Comparison of ENCODE assay signal across 1 cellular context in the genomic region with DNA sequence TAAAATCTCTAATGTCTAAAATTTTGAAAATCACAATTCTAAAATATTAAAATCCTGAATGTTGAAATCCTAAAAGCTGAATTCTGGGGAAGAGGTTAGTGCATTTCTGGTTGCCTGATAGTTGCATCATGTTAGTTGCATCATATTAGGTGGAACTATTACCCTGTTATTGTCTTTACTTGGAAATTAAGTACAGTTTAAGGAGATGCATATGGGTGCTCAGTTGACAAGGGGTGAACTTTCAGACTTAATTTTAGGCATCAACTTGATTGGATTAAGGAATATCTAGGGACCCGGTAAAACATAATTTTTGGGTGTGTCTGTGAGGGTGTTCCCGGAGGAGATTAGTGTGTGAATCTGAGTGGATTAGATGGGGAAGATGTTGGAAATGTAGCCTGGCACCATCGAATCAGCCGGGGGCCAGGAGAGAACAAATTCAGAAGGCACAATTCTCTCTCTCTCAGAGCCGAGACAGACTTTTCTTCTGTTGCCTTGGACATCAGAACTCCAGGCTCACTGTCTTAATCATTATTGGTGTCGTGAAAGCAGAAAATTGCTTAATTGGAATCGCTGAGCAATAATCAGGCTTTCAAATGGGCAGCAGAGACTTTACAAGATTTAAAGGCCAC.
TF ChIP-seq lines count a peak whose summit lies in the region.

No MANE protein-coding gene starts in this region.

TF ChIP-seq in K562, 482 proteins besides CTCF, POLR2A, EP300 and RAD21 (continued from another document and continues in another):
- TF ChIP-seq, protein P1, sequence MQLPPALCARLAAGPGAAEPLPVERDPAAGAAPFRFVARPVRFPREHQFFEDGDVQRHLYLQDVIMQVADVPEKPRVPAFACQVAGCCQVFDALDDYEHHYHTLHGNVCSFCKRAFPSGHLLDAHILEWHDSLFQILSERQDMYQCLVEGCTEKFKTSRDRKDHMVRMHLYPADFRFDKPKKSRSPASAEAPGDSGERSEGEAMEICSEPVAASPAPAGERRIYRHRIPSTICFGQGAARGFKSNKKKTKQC (CRISPR knock-in tag; IDR thresholded peaks at IDR 0.05) = no peak
- TF ChIP-seq ETS2 (tag; IDR thresholded peaks at IDR 0.05; ENCODE audit: borderline replicate concordance, poor library complexity, severe bottlenecking) = no peak
- TF ChIP-seq, protein P2, sequence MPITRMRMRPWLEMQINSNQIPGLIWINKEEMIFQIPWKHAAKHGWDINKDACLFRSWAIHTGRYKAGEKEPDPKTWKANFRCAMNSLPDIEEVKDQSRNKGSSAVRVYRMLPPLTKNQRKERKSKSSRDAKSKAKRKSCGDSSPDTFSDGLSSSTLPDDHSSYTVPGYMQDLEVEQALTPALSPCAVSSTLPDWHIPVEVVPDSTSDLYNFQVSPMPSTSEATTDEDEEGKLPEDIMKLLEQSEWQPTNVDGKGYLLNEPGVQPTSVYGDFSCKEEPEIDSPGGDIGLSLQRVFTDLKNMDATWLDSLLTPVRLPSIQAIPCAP (CRISPR knock-in tag; IDR thresholded peaks at IDR 0.05; ENCODE audit: borderline replicate concordance) = no peak
- TF ChIP-seq PRPF4 (IDR thresholded peaks at IDR 0.05; ENCODE audit: insufficient read depth, low read depth, low read length, poor library complexity, severe bottlenecking) = no peak
- TF ChIP-seq, protein P3, sequence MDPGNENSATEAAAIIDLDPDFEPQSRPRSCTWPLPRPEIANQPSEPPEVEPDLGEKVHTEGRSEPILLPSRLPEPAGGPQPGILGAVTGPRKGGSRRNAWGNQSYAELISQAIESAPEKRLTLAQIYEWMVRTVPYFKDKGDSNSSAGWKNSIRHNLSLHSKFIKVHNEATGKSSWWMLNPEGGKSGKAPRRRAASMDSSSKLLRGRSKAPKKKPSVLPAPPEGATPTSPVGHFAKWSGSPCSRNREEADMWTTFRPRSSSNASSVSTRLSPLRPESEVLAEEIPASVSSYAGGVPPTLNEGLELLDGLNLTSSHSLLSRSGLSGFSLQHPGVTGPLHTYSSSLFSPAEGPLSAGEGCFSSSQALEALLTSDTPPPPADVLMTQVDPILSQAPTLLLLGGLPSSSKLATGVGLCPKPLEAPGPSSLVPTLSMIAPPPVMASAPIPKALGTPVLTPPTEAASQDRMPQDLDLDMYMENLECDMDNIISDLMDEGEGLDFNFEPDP (CRISPR knock-in tag; IDR thresholded peaks at IDR 0.05) = no peak
- TF ChIP-seq, protein P4, sequence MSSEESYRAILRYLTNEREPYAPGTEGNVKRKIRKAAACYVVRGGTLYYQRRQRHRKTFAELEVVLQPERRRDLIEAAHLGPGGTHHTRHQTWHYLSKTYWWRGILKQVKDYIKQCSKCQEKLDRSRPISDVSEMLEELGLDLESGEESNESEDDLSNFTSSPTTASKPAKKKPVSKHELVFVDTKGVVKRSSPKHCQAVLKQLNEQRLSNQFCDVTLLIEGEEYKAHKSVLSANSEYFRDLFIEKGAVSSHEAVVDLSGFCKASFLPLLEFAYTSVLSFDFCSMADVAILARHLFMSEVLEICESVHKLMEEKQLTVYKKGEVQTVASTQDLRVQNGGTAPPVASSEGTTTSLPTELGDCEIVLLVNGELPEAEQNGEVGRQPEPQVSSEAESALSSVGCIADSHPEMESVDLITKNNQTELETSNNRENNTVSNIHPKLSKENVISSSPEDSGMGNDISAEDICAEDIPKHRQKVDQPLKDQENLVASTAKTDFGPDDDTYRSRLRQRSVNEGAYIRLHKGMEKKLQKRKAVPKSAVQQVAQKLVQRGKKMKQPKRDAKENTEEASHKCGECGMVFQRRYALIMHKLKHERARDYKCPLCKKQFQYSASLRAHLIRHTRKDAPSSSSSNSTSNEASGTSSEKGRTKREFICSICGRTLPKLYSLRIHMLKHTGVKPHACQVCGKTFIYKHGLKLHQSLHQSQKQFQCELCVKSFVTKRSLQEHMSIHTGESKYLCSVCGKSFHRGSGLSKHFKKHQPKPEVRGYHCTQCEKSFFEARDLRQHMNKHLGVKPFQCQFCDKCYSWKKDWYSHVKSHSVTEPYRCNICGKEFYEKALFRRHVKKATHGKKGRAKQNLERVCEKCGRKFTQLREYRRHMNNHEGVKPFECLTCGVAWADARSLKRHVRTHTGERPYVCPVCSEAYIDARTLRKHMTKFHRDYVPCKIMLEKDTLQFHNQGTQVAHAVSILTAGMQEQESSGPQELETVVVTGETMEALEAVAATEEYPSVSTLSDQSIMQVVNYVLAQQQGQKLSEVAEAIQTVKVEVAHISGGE (CRISPR knock-in tag; IDR thresholded peaks at IDR 0.05) = no peak
- TF ChIP-seq CCAR2 (IDR thresholded peaks at IDR 0.05; ENCODE audit: low read depth, low read length) = no peak
- TF ChIP-seq, protein P5, sequence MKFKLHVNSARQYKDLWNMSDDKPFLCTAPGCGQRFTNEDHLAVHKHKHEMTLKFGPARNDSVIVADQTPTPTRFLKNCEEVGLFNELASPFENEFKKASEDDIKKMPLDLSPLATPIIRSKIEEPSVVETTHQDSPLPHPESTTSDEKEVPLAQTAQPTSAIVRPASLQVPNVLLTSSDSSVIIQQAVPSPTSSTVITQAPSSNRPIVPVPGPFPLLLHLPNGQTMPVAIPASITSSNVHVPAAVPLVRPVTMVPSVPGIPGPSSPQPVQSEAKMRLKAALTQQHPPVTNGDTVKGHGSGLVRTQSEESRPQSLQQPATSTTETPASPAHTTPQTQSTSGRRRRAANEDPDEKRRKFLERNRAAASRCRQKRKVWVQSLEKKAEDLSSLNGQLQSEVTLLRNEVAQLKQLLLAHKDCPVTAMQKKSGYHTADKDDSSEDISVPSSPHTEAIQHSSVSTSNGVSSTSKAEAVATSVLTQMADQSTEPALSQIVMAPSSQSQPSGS (CRISPR knock-in tag; IDR thresholded peaks at IDR 0.05) = no peak
- no peak for TF ChIP-seq FOXA1 (IDR thresholded peaks at IDR 0.05; ENCODE audit: borderline replicate concordance)
- TF ChIP-seq CBFA2T3 (IDR thresholded peaks at IDR 0.05) = no peak
- no peak for TF ChIP-seq KLF1 (tag; IDR thresholded peaks at IDR 0.05)
- TF ChIP-seq MIER1 (IDR thresholded peaks at IDR 0.05; ENCODE audit: low read depth) = no peak
- no peak for TF ChIP-seq XRCC3 (IDR thresholded peaks at IDR 0.05)
- TF ChIP-seq ILF3 (IDR thresholded peaks at IDR 0.05; ENCODE audit: borderline replicate concordance) = no peak
- TF ChIP-seq ZNF79 (CRISPR knock-in tag; IDR thresholded peaks at IDR 0.05; ENCODE audit: low read depth) = peak; percentile 90
- peak; percentile 78 for TF ChIP-seq JUND (IDR thresholded peaks at IDR 0.05; ENCODE audit: borderline replicate concordance, low read depth, low read length)
- TF ChIP-seq JUND (tag; IDR thresholded peaks at IDR 0.05; ENCODE audit: borderline replicate concordance, low read depth, low read length) = peak; percentile 59; the same call in 1 of the 3 replicates
- TF ChIP-seq GABPA (tag; conservative IDR thresholded peaks at IDR 0.05; ENCODE audit: low read depth) = peak; percentile 30; the same call in 1 of the 2 replicates
- TF ChIP-seq ZNF699 (CRISPR knock-in tag; IDR thresholded peaks at IDR 0.05; ENCODE audit: insufficient replicate concordance) = no peak
- TF ChIP-seq SUPT5H (IDR thresholded peaks at IDR 0.05) = no peak
- no peak for TF ChIP-seq POLR2AphosphoS5 (IDR thresholded peaks at IDR 0.05; ENCODE audit: control insufficient read depth, insufficient read depth, low read depth, low read length)
- TF ChIP-seq ZNF778 (CRISPR knock-in tag; IDR thresholded peaks at IDR 0.05) = no peak
- no peak for TF ChIP-seq TAL1 (IDR thresholded peaks at IDR 0.05)
- no peak for TF ChIP-seq RBM22 (IDR thresholded peaks at IDR 0.05; ENCODE audit: low read depth, low read length, poor library complexity, severe bottlenecking)
- no peak for TF ChIP-seq HDAC1 (IDR thresholded peaks at IDR 0.05)
- TF ChIP-seq ZKSCAN8 (CRISPR knock-in tag; IDR thresholded peaks at IDR 0.05) = peak; percentile 48; the same call in 1 of the 2 replicates
- TF ChIP-seq BCOR (IDR thresholded peaks at IDR 0.05) = no peak
- no peak for TF ChIP-seq CBX3 (IDR thresholded peaks at IDR 0.05; ENCODE audit: borderline replicate concordance in 1 of 2, low read length in 2 of 2)
- peak; percentile 59; the same call in 1 of the 2 replicates for TF ChIP-seq ZFP1 (CRISPR knock-in tag; IDR thresholded peaks at IDR 0.05)
- TF ChIP-seq MTA2 (IDR thresholded peaks at IDR 0.05; ENCODE audit: low read depth) = no peak
- TF ChIP-seq FOXM1 (IDR thresholded peaks at IDR 0.05; ENCODE audit: low read depth) = no peak
- TF ChIP-seq FOXM1 (CRISPR knock-in tag; IDR thresholded peaks at IDR 0.05; ENCODE audit: low read depth) = no peak
- TF ChIP-seq, protein P6, sequence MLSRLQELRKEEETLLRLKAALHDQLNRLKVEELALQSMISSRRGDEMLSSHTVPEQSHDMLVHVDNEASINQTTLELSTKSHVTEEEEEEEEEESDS (CRISPR knock-in tag; IDR thresholded peaks at IDR 0.05) = no peak
- no peak for TF ChIP-seq EGR1 (conservative IDR thresholded peaks at IDR 0.05)
- TF ChIP-seq CHD4 (IDR thresholded peaks at IDR 0.05; ENCODE audit: insufficient read depth, insufficient replicate concordance, low read depth, low read length, poor library complexity, severe bottlenecking) = no peak
- TF ChIP-seq DACH1 (IDR thresholded peaks at IDR 0.05; ENCODE audit: partially characterized antibody) = no peak
- no peak for TF ChIP-seq STAT5A (IDR thresholded peaks at IDR 0.05; ENCODE audit: borderline replicate concordance, low read length)
- no peak for TF ChIP-seq NBN (IDR thresholded peaks at IDR 0.05; ENCODE audit: low read depth)
- peak; percentile 82 for TF ChIP-seq BCL6 (CRISPR knock-in tag; IDR thresholded peaks at IDR 0.05)
- TF ChIP-seq, protein P7, sequence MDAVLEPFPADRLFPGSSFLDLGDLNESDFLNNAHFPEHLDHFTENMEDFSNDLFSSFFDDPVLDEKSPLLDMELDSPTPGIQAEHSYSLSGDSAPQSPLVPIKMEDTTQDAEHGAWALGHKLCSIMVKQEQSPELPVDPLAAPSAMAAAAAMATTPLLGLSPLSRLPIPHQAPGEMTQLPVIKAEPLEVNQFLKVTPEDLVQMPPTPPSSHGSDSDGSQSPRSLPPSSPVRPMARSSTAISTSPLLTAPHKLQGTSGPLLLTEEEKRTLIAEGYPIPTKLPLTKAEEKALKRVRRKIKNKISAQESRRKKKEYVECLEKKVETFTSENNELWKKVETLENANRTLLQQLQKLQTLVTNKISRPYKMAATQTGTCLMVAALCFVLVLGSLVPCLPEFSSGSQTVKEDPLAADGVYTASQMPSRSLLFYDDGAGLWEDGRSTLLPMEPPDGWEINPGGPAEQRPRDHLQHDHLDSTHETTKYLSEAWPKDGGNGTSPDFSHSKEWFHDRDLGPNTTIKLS (IDR thresholded peaks at IDR 0.05; ENCODE audit: borderline replicate concordance, low read depth) = no peak
- TF ChIP-seq ZBTB8A (IDR thresholded peaks at IDR 0.05; ENCODE audit: partially characterized antibody) = no peak
- no peak for TF ChIP-seq XRCC4 (IDR thresholded peaks at IDR 0.05; ENCODE audit: extremely low read depth, insufficient read depth, insufficient read length)
- TF ChIP-seq ZNF184 (CRISPR knock-in tag; IDR thresholded peaks at IDR 0.05) = no peak
- no peak for TF ChIP-seq CHD1 (IDR thresholded peaks at IDR 0.05; ENCODE audit: low read length)
- TF ChIP-seq TBP (optimal IDR thresholded peaks at IDR 0.05; ENCODE audit: low read depth, low read length) = no peak
- TF ChIP-seq, protein P8, sequence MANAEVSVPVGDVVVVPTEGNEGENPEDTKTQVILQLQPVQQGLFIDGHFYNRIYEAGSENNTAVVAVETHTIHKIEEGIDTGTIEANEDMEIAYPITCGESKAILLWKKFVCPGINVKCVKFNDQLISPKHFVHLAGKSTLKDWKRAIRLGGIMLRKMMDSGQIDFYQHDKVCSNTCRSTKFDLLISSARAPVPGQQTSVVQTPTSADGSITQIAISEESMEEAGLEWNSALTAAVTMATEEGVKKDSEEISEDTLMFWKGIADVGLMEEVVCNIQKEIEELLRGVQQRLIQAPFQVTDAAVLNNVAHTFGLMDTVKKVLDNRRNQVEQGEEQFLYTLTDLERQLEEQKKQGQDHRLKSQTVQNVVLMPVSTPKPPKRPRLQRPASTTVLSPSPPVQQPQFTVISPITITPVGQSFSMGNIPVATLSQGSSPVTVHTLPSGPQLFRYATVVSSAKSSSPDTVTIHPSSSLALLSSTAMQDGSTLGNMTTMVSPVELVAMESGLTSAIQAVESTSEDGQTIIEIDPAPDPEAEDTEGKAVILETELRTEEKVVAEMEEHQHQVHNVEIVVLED (CRISPR knock-in tag; IDR thresholded peaks at IDR 0.05) = peak; percentile 72
- TF ChIP-seq ESRRB (CRISPR knock-in tag; IDR thresholded peaks at IDR 0.05; ENCODE audit: borderline replicate concordance) = no peak
- TF ChIP-seq OTX1 (CRISPR knock-in tag; IDR thresholded peaks at IDR 0.05) = peak; percentile 93
- TF ChIP-seq, protein P9, sequence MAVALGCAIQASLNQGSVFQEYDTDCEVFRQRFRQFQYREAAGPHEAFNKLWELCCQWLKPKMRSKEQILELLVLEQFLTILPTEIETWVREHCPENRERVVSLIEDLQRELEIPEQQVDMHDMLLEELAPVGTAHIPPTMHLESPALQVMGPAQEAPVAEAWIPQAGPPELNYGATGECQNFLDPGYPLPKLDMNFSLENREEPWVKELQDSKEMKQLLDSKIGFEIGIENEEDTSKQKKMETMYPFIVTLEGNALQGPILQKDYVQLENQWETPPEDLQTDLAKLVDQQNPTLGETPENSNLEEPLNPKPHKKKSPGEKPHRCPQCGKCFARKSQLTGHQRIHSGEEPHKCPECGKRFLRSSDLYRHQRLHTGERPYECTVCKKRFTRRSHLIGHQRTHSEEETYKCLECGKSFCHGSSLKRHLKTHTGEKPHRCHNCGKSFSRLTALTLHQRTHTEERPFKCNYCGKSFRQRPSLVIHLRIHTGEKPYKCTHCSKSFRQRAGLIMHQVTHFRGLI (CRISPR knock-in tag; IDR thresholded peaks at IDR 0.05) = peak; percentile 94
- no peak for TF ChIP-seq THRAP3 (IDR thresholded peaks at IDR 0.05; ENCODE audit: borderline replicate concordance)
- peak; percentile 23 for TF ChIP-seq HDAC3 (IDR thresholded peaks at IDR 0.05; ENCODE audit: borderline replicate concordance, partially characterized antibody)
- no peak for TF ChIP-seq SP1 (CRISPR knock-in tag; IDR thresholded peaks at IDR 0.05)
- TF ChIP-seq RAD51 (IDR thresholded peaks at IDR 0.05; ENCODE audit: borderline replicate concordance, low read depth) = no peak
- peak; percentile 73; the same call in 1 of the 2 replicates for TF ChIP-seq ZNF75A (CRISPR knock-in tag; IDR thresholded peaks at IDR 0.05)
- TF ChIP-seq NCOR1 (IDR thresholded peaks at IDR 0.05) = no peak
- no peak for TF ChIP-seq PTBP1 (IDR thresholded peaks at IDR 0.05; ENCODE audit: low read depth, low read length)
- TF ChIP-seq, protein P10, sequence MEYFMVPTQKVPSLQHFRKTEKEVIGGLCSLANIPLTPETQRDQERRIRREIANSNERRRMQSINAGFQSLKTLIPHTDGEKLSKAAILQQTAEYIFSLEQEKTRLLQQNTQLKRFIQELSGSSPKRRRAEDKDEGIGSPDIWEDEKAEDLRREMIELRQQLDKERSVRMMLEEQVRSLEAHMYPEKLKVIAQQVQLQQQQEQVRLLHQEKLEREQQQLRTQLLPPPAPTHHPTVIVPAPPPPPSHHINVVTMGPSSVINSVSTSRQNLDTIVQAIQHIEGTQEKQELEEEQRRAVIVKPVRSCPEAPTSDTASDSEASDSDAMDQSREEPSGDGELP (CRISPR knock-in tag; IDR thresholded peaks at IDR 0.05; ENCODE audit: borderline replicate concordance) = no peak
- TF ChIP-seq ZBED1 (IDR thresholded peaks at IDR 0.05) = no peak
- peak; percentile 97 for TF ChIP-seq SMAD3 (CRISPR knock-in tag; conservative IDR thresholded peaks at IDR 0.05)
- TF ChIP-seq, protein P11, sequence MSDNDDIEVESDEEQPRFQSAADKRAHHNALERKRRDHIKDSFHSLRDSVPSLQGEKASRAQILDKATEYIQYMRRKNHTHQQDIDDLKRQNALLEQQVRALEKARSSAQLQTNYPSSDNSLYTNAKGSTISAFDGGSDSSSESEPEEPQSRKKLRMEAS (CRISPR knock-in tag; IDR thresholded peaks at IDR 0.05) = no peak
- TF ChIP-seq ZNF583 (CRISPR knock-in tag; IDR thresholded peaks at IDR 0.05) = peak; percentile 93
